ENCODE assay signal across 8 cellular contexts in the genomic region with DNA sequence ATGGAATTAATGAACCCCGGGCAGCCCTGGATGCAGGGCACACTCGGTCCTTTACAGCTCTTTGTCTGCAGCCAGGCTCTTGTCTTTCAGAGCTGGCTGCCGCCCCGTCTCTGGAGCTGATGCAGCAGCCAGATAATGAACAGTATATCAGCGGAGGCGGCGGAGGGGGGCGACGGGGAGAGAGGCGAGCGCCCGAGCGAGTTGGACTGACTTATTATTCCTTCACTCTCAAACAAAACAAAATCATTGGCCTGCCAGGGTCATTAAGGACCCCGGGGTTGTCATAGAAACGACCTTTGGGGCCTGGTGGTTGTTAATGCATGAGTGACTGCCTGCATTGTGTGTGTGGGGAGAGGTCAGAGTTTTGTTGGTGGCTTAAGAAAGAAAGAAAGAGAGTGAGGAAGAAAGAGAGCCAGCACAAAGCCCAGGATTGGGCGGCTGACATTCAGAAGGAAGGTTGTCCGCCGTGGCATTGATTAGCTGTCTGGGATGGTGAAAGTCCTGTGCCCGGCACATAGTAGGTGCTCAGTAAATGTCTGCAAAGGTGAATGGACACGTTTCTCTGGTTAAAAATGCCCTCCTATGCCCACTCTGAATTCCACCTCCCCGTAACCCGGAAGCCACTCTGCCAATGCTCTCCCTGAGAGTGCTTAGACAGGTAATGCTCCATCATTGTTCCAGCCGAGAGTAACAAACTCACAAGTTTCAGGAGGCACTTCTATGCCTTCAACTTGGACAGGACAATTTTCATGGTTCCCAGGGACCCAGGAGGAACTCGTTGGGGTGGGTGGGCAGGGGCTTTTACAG.
DNase-seq lines count a peak whose midpoint lies in the region; ATAC-seq and TF ChIP-seq lines count a peak whose summit lies in the region.

No MANE protein-coding gene starts in this region.

- H3K4me2 ChIP-seq in hepatocyte (peak overlapping the region; percentile 58), parathyroid adenoma (ENCODE audit: low read length) (peak overlapping the region; percentile 36)

- TF ChIP-seq CTCF in Panc1 (IDR thresholded peaks at IDR 0.05) (no peak), hepatocyte (IDR thresholded peaks at IDR 0.05; ENCODE audit: poor library complexity) (no peak), parathyroid adenoma (IDR thresholded peaks at IDR 0.05) (no peak)

- no peak overlapping the region for H3K9ac ChIP-seq in parathyroid adenoma

- ATAC-seq in Panc1 (peak; percentile 59), GM19397 (IDR thresholded peaks at IDR 0.05; ENCODE audit: unreplicated experiment) (no peak)

- 32% methylated on average over 24 of the region's 24 CpGs for whole genome bisulfite sequencing in hepatocyte (ENCODE audit: low lambda C conversion rate, missing lambda C conversion rate)

- H4K20me1 ChIP-seq in hepatocyte (ENCODE audit: insufficient read depth, poor library complexity, severe bottlenecking): no peaks in the 10 kb centered on the region

- H3K4me1 ChIP-seq in Panc1 (ENCODE audit: control insufficient read depth, insufficient read depth, low read length) (no peaks in the 10 kb centered on the region), hepatocyte (ENCODE audit: insufficient read depth) (peaks cover 13% of the 10 kb centered on the region), parathyroid adenoma (peaks cover 10% of the 10 kb centered on the region)

- H3K79me2 ChIP-seq in hepatocyte (no peaks in the 10 kb centered on the region), parathyroid adenoma (no peaks in the 10 kb centered on the region)

- H2AFZ ChIP-seq in hepatocyte (peak overlapping the region; percentile 9), parathyroid adenoma (peak overlapping the region; percentile 63)

- H3K4me3 ChIP-seq in Panc1 (ENCODE audit: low read depth in 2 of 2, low read length in 2 of 2): no peak overlapping the region
- no peak overlapping the region for H3K4me3 ChIP-seq in hepatocyte
- no peak overlapping the region for H3K4me3 ChIP-seq in parathyroid adenoma (ENCODE audit: low read depth, low read length)

- no peaks in the 10 kb centered on the region for H3K9me3 ChIP-seq in Panc1 (ENCODE audit: control insufficient read depth, insufficient read depth, low read depth, low read length)
- no peaks in the 10 kb centered on the region for H3K9me3 ChIP-seq in hepatocyte (ENCODE audit: low read depth)
- H3K9me3 ChIP-seq in parathyroid adenoma (ENCODE audit: control insufficient read depth, low read length): no peaks in the 10 kb centered on the region

- intact Hi-C loops in Panc1 (cut with micrococcal nuclease; ENCODE audit: unreplicated experiment): loop anchor here (10.0 kb wide), 1 partner anchor 442 kb away; no protein-coding TSS in a partner anchor

- H3K36me3 ChIP-seq in Panc1 (ENCODE audit: control insufficient read depth, insufficient read depth, low read length) (no peaks in the 10 kb centered on the region), hepatocyte (replicated peaks; ENCODE audit: insufficient read depth, low read depth) (no peaks in the 10 kb centered on the region), parathyroid adenoma (ENCODE audit: control insufficient read depth, insufficient read depth, low read length) (no peaks in the 10 kb centered on the region)

- no peak overlapping the region for H3K27ac ChIP-seq in Panc1 (ENCODE audit: low read length)
- peak overlapping the region; percentile 78 for H3K27ac ChIP-seq in hepatocyte
- H3K27ac ChIP-seq in parathyroid adenoma: peak overlapping the region; percentile 16

- in situ Hi-C loops in Panc1 (cut with HindIII; ENCODE audit: low pct_unique_long_range_greater_than_20kb, low sequenced_read_pairs): no loop called here

- peak; percentile 83 for DNase-seq in ELF-1 (ENCODE audit: low read depth, low spot score)
- DNase-seq in Panc1 (ENCODE audit: low read depth, low spot score): no peak
- peak; percentile 76 for DNase-seq in hepatocyte (ENCODE audit: low spot score)
- no peak for DNase-seq in NCI-H774 (lab: John Stamatoyannopoulos, UW)
- DNase-seq in NCI-H345 treated with DMSO at 0.1 percent for 48 hours (lab: John Stamatoyannopoulos, UW; ENCODE audit: unreplicated experiment): no peak
- DNase-seq in HEK293T (ENCODE audit: extremely low spot score): no peak

- POLR2A ChIA-PET in Panc1 (lab: Charles Lee): no interaction called here
- POLR2A ChIA-PET in HEK293T (lab: Yijun Ruan, JAX): no interaction called here

- no peaks in the 10 kb centered on the region for H3K9me2 ChIP-seq in hepatocyte (replicated peaks; ENCODE audit: insufficient read depth)

- BruUV-seq in Panc1 (replicated peaks; lab: Mats Ljungman, UMichigan): no TSS peak

- H3K27me3 ChIP-seq in Panc1 (ENCODE audit: control insufficient read depth, insufficient read depth, low read length) (peaks cover 15% of the 10 kb centered on the region), hepatocyte (no peaks in the 10 kb centered on the region), parathyroid adenoma (ENCODE audit: control insufficient read depth, insufficient read depth, low read length) (no peaks in the 10 kb centered on the region)

- CTCF ChIA-PET in Panc1 (lab: Charles Lee): interaction anchor here (0.6 to 1.0 kb wide), 7 partner anchors 9 to 395 kb away, joined by 3 to 8 read pairs (median 3); no protein-coding TSS in a partner anchor
- CTCF ChIA-PET in HEK293T (lab: Yijun Ruan, JAX): interaction anchor here (0.7 to 1.6 kb wide), 7 partner anchors 8 to 432 kb away, joined by 3 to 7 read pairs (median 3); no protein-coding TSS in a partner anchor

TF ChIP-seq in HEK293T, 16 proteins besides CTCF, POLR2A, EP300 and RAD21:
- TF ChIP-seq, protein P1, sequence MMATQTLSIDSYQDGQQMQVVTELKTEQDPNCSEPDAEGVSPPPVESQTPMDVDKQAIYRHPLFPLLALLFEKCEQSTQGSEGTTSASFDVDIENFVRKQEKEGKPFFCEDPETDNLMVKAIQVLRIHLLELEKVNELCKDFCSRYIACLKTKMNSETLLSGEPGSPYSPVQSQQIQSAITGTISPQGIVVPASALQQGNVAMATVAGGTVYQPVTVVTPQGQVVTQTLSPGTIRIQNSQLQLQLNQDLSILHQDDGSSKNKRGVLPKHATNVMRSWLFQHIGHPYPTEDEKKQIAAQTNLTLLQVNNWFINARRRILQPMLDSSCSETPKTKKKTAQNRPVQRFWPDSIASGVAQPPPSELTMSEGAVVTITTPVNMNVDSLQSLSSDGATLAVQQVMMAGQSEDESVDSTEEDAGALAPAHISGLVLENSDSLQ (IDR thresholded peaks at IDR 0.05): no peak
- TF ChIP-seq SUZ12 (IDR thresholded peaks at IDR 0.05) (no peak), TARDBP (IDR thresholded peaks at IDR 0.05) (no peak), FOXM1 (IDR thresholded peaks at IDR 0.05; ENCODE audit: borderline replicate concordance) (no peak), L3MBTL2 (conservative IDR thresholded peaks at IDR 0.05) (no peak), LEF1 (IDR thresholded peaks at IDR 0.05; ENCODE audit: borderline replicate concordance) (no peak)
TF ChIP-seq in HEK293T: peak in this region for 0.

Comparison
In these comparisons a context has a peak if more than half of its experiments do, and no peak if none do; other contexts are left out.
1. DNase-seq: peak in ELF-1 (single experiment) and hepatocyte (single experiment); none in Panc1 (single experiment), NCI-H774 (single experiment), NCI-H345 treated with DMSO at 0.1 percent for 48 hours (single experiment) and HEK293T (single experiment).